Comparison of ENCODE assay signal across 15 cellular contexts in genomic region chr11:73405146-73405510, GRCh38. TPM values are rescaled to one million over a fixed set of nuclear protein-coding genes. Genes with fewer than 3 reads are reported as not detected.
DNase-seq lines count a peak whose midpoint lies in the region; ATAC-seq and TF ChIP-seq lines count a peak whose summit lies in the region.
"Had no signal": no experiment of that assay in that cellular context is flagged by ENCODE, and none has a peak within 500 bp of the region (broad histone marks: within the 10 kb centered on the region; RNA-seq: fewer than 3 reads in every experiment).

No MANE protein-coding gene starts in this region.

- CTCF ChIA-PET in Calu3 (lab: Charles Lee) (no interaction called here), Caco-2 (lab: Charles Lee) (no interaction called here)

- POLR2A ChIA-PET in Caco-2 (lab: Charles Lee): no interaction called here

- peaks cover 56 to 73% of the 10 kb centered on the region in 2 donors for H3K36me3 Mint-ChIP-seq in CD14-positive monocyte
- H3K36me3 Mint-ChIP-seq in Calu3 (ENCODE audit: insufficient read depth, unreplicated experiment): peaks cover 13% of the 10 kb centered on the region
- H3K36me3 Mint-ChIP-seq in central memory CD8-positive, alpha-beta T cell (ENCODE audit: insufficient read depth): peaks cover 17% of the 10 kb centered on the region
- H3K36me3 Mint-ChIP-seq in stimulated activated memory B cell treated with anti-CD40 and anti-IgM and Interleukin-4, amounts not matched to agents 10 μg/mL and 1 μg/mL and 100 μg/mL, for 72 hours: peaks cover 38% of the 10 kb centered on the region
- H3K36me3 Mint-ChIP-seq in Caco-2 (ENCODE audit: insufficient read depth, unreplicated experiment): peaks cover 20% of the 10 kb centered on the region

- H3K27me3 Mint-ChIP-seq in CD14-positive monocyte (ENCODE audit: low read depth in 3 of 3) (peaks cover 0 to 1% (median 0%) of the 10 kb centered on the region in 3 donors), Calu3 (ENCODE audit: unreplicated experiment) (no peaks in the 10 kb centered on the region), Caco-2 (ENCODE audit: insufficient read depth, unreplicated experiment) (no peaks in the 10 kb centered on the region)
- no peaks in the 10 kb centered on the region for H3K27me3 Mint-ChIP-seq in central memory CD8-positive, alpha-beta T cell
- H3K27me3 Mint-ChIP-seq in stimulated activated memory B cell treated with anti-CD40 and anti-IgM and Interleukin-4, amounts not matched to agents 10 μg/mL and 1 μg/mL and 100 μg/mL, for 72 hours: no peaks in the 10 kb centered on the region
- H3K27me3 Mint-ChIP-seq: CD8-positive, alpha-beta memory T cell had no signal

- no peak overlapping the region for H3K4me3 ChIP-seq in Caco-2 (ENCODE audit: low read depth, low read length)
- H3K4me3 ChIP-seq: GM23338 had no signal

- no peaks in the 10 kb centered on the region for H3K4me1 ChIP-seq in Caco-2

- TSS peak; percentile 19 for BruUV-seq in Calu3 (replicated peaks; lab: Mats Ljungman, UMichigan)
- no TSS peak for BruUV-seq in Caco-2 (replicated peaks; lab: Mats Ljungman, UMichigan)

- no peak overlapping the region for H3K4me3 Mint-ChIP-seq in CD14-positive monocyte
- H3K4me3 Mint-ChIP-seq in Calu3 (ENCODE audit: low read depth, unreplicated experiment): no peak overlapping the region
- no peak overlapping the region for H3K4me3 Mint-ChIP-seq in central memory CD8-positive, alpha-beta T cell
- no peak overlapping the region for H3K4me3 Mint-ChIP-seq in stimulated activated memory B cell treated with anti-CD40 and anti-IgM and Interleukin-4, amounts not matched to agents 10 μg/mL and 1 μg/mL and 100 μg/mL, for 72 hours
- no peak overlapping the region for H3K4me3 Mint-ChIP-seq in Caco-2 (ENCODE audit: unreplicated experiment)
- H3K4me3 Mint-ChIP-seq: CD8-positive, alpha-beta memory T cell; GM23338 had no signal

- no peaks in the 10 kb centered on the region; the same call in 1 of the 2 replicates for H3K36me3 ChIP-seq in Caco-2 (ENCODE audit: control insufficient read depth, insufficient read depth, low read length)

- DNase-seq in CD14-positive monocyte (ENCODE audit: low spot score): no peak
- no peak for DNase-seq in Calu3
- no peak for DNase-seq in central memory CD8-positive, alpha-beta T cell (ENCODE audit: low spot score in 2 of 2)
- DNase-seq in Caco-2: no peak
- no peak for DNase-seq in DMS79 treated with DMSO at 0.1 percent for 48 hours (lab: John Stamatoyannopoulos, UW)
- DNase-seq in SW 1271 (lab: John Stamatoyannopoulos, UW): no peak
- DNase-seq: ACHN; CD8-positive, alpha-beta memory T cell; COR-L47; DMS153; DMS79; GF-D8; HCEC 1CT had no signal

- ATAC-seq in central memory CD8-positive, alpha-beta T cell (replicated peaks; ENCODE audit: extremely low read depth, poor library complexity, severe bottlenecking): no peak
- ATAC-seq in stimulated activated memory B cell treated with anti-CD40 and anti-IgM and Interleukin-4, amounts not matched to agents 10 μg/mL and 1 μg/mL and 100 μg/mL, for 72 hours: no peak
- ATAC-seq: GM23338 had no signal

- H3K4me1 Mint-ChIP-seq in CD14-positive monocyte: peaks cover 51% of the 10 kb centered on the region
- H3K4me1 Mint-ChIP-seq in Calu3 (ENCODE audit: low read depth, unreplicated experiment): no peaks in the 10 kb centered on the region
- no peaks in the 10 kb centered on the region for H3K4me1 Mint-ChIP-seq in central memory CD8-positive, alpha-beta T cell
- H3K4me1 Mint-ChIP-seq in stimulated activated memory B cell treated with anti-CD40 and anti-IgM and Interleukin-4, amounts not matched to agents 10 μg/mL and 1 μg/mL and 100 μg/mL, for 72 hours: peaks cover 7% of the 10 kb centered on the region
- H3K4me1 Mint-ChIP-seq in Caco-2 (ENCODE audit: low read depth, unreplicated experiment): no peaks in the 10 kb centered on the region
- H3K4me1 Mint-ChIP-seq: CD8-positive, alpha-beta memory T cell had no signal

- intact Hi-C loops in CD14-positive monocyte (cut with micrococcal nuclease) (no loop called here), Calu3 (cut with micrococcal nuclease; ENCODE audit: unreplicated experiment) (no loop called here), Caco-2 (cut with micrococcal nuclease; ENCODE audit: unreplicated experiment) (loop anchor here (2.0 to 10.0 kb wide), 2 partner anchors 190 to 256 kb away; partner anchors contain the start of gene FAM168A)

- H3K27ac Mint-ChIP-seq in CD14-positive monocyte: peak overlapping the region in 5 of 7 donors; percentile 64 to 76 (median 69)
- H3K27ac Mint-ChIP-seq in Calu3 (ENCODE audit: unreplicated experiment): no peak overlapping the region
- H3K27ac Mint-ChIP-seq in central memory CD8-positive, alpha-beta T cell (ENCODE audit: low read depth): peak overlapping the region; percentile 50
- peak overlapping the region; percentile 69 for H3K27ac Mint-ChIP-seq in stimulated activated memory B cell treated with anti-CD40 and anti-IgM and Interleukin-4, amounts not matched to agents 10 μg/mL and 1 μg/mL and 100 μg/mL, for 72 hours
- no peak overlapping the region for H3K27ac Mint-ChIP-seq in Caco-2 (ENCODE audit: unreplicated experiment)
- H3K27ac Mint-ChIP-seq: GM23338 had no signal

- no peaks in the 10 kb centered on the region for H3K9me3 ChIP-seq in Caco-2

- H3K27me3 ChIP-seq in Caco-2 (replicated peaks; ENCODE audit: control insufficient read depth, insufficient read depth, low read length): no peaks in the 10 kb centered on the region

- H3K9me3 Mint-ChIP-seq in CD14-positive monocyte (no peaks in the 10 kb centered on the region), Calu3 (ENCODE audit: low read depth, unreplicated experiment) (no peaks in the 10 kb centered on the region), Caco-2 (ENCODE audit: unreplicated experiment) (no peaks in the 10 kb centered on the region)
- H3K9me3 Mint-ChIP-seq in central memory CD8-positive, alpha-beta T cell: no peaks in the 10 kb centered on the region
- no peaks in the 10 kb centered on the region for H3K9me3 Mint-ChIP-seq in stimulated activated memory B cell treated with anti-CD40 and anti-IgM and Interleukin-4, amounts not matched to agents 10 μg/mL and 1 μg/mL and 100 μg/mL, for 72 hours
- H3K9me3 Mint-ChIP-seq: CD8-positive, alpha-beta memory T cell; GM23338 had no signal

- TF ChIP-seq CTCF in CD14-positive monocyte (IDR thresholded peaks at IDR 0.05): no peak
- no peak for TF ChIP-seq CTCF in Calu3 (IDR thresholded peaks at IDR 0.05; ENCODE audit: unreplicated experiment)
- no peak for TF ChIP-seq CTCF in Caco-2 (IDR thresholded peaks at IDR 0.05; ENCODE audit: insufficient read depth in 1 of 2, low read depth in 1 of 2, low read length in 1 of 2, severe bottlenecking in 1 of 2, unreplicated experiment in 1 of 2)

RNA-seq across cellular contexts. Expression of gene RELT, which starts 28.9 kb away (rescaled TPM):
- 10 to 100 TPM; 16.4 to 27.3 TPM for polyA plus RNA-seq in CD14-positive monocyte
- total RNA-seq in Calu3 (2022) (11.8 and 12.2 TPM in 2 replicates), Caco-2 (2022) (11.7 and 12.7 TPM in 2 replicates)

Comparison
In these comparisons a context has a peak if more than half of its experiments do, and no peak if none do; other contexts are left out.
1. H3K27ac Mint-ChIP-seq: peak in CD14-positive monocyte (5 of 7), central memory CD8-positive, alpha-beta T cell (single experiment) and stimulated activated memory B cell treated with anti-CD40 and anti-IgM and Interleukin-4, amounts not matched to agents 10 μg/mL and 1 μg/mL and 100 μg/mL, for 72 hours (single experiment); none in Calu3 (single experiment) and Caco-2 (single experiment).